In the genomic region with DNA sequence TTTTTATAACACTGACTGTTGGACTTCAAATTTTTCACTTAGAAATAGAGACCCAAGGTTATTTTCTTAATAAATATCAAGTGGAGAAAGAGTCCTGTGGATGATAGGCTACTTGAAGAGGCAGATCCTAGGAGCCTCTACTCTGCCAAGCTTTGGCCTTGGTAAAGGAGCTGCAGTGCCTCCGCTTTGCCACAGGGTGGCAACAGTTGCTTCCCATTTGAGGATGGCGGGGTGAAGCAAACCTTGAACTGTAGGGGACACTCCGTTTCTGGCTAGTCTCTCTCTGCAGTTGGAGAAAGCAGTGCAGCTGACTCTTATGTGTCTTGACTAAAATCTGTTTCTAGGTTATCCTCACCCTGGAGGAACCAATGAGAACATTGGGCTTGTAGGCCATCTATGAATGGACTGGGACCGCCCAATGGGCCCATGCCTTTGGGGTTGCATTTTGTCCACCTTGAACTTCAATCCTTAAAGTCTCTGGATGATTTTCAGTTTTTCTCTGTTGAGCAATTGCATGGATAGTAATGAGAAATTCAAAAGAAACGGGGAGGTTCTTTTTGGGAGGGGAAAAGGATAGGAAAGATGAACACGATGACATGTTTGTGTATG, we compare ENCODE assay signal across 8 cellular contexts. TPM values are rescaled to one million over a fixed set of nuclear protein-coding genes. Genes with fewer than 3 reads are reported as not detected.
DNase-seq lines count a peak whose midpoint lies in the region; ATAC-seq and TF ChIP-seq lines count a peak whose summit lies in the region.

No MANE protein-coding gene starts in this region.

- DNase-seq in Calu3 (peak; percentile 11), HL-60 (ENCODE audit: low read depth in 1 of 2, low spot score in 1 of 2) (peak; percentile 41 to 60), SK-N-DZ (ENCODE audit: low spot score) (peak; percentile 53), amniotic epithelial cell (ENCODE audit: low read depth) (peak; percentile 55), hippocampal formation (lab: John Stamatoyannopoulos, UW) (peak; percentile 36 to 43)
- DNase-seq in stimulated activated CD4-positive, alpha-beta T cell treated with anti-CD3 and anti-CD28 coated beads, Interleukin-12 subunit alpha, Interleukin-12 subunit beta, amount 100 ng/mL, for 4 hours, result peak; percentile 25

- no peaks in the 10 kb centered on the region for H3K9me3 Mint-ChIP-seq in Calu3 (ENCODE audit: low read depth, unreplicated experiment)

- intact Hi-C loops in Calu3 (cut with micrococcal nuclease; ENCODE audit: unreplicated experiment), result no loop called here

- no peak overlapping the region for H3K27ac Mint-ChIP-seq in Calu3 (ENCODE audit: unreplicated experiment)

- TF ChIP-seq CTCF in Calu3 (IDR thresholded peaks at IDR 0.05; ENCODE audit: unreplicated experiment) (peak; percentile 45), HL-60 (IDR thresholded peaks at IDR 0.05; ENCODE audit: insufficient read depth, low read length) (peak; percentile 98)

- H3K4me3 Mint-ChIP-seq in Calu3 (ENCODE audit: low read depth, unreplicated experiment), result no peak overlapping the region

- no peaks in the 10 kb centered on the region for H3K27me3 Mint-ChIP-seq in Calu3 (ENCODE audit: unreplicated experiment)

- CTCF ChIA-PET in Calu3 (lab: Charles Lee), result no interaction called here

- ATAC-seq in GM19324 (IDR thresholded peaks at IDR 0.05; ENCODE audit: low FRiP score, unreplicated experiment), result peak; percentile 72
- no peak for ATAC-seq in HG03108 (IDR thresholded peaks at IDR 0.05; ENCODE audit: unreplicated experiment)

- no peak overlapping the region for H3K27ac ChIP-seq in HL-60 (replicated peaks)

- peaks cover 12% of the 10 kb centered on the region for H3K4me1 Mint-ChIP-seq in Calu3 (ENCODE audit: low read depth, unreplicated experiment)

- no peak overlapping the region for H3K4me3 ChIP-seq in HL-60 (replicated peaks; ENCODE audit: insufficient read depth, low read length)

- H3K27me3 ChIP-seq in HL-60 (ENCODE audit: insufficient read depth, poor library complexity, severe bottlenecking), result no peaks in the 10 kb centered on the region

- H3K36me3 Mint-ChIP-seq in Calu3 (ENCODE audit: insufficient read depth, unreplicated experiment), result peaks cover 6% of the 10 kb centered on the region

- no TSS peak for BruUV-seq in Calu3 (replicated peaks; lab: Mats Ljungman, UMichigan)

RNA-seq across cellular contexts. Expression of a gene that starts 9.8 kb away (rescaled TPM):
- 1.9 TPM in 1 of 2 replicates, not detected in the other for total RNA-seq in Calu3 (2022)
- polyA plus RNA-seq in SK-N-DZ (2014; cell fraction: cytosol; rRNA removed), result 1.5 and 5.0 TPM in 2 replicates
- 0.82 and 6.6 TPM in 2 replicates for polyA plus RNA-seq in SK-N-DZ (2014; cell fraction: nucleus; rRNA removed)

RNA-seq across cellular contexts. Expression of a gene that starts 36.0 kb away (rescaled TPM):
- total RNA-seq in Calu3 (2022), result 28.7 and 32.8 TPM in 2 replicates
- polyA plus RNA-seq in SK-N-DZ (2014; cell fraction: cytosol; rRNA removed), result 41.5 and 44.0 TPM in 2 replicates
- polyA plus RNA-seq in SK-N-DZ (2014; cell fraction: nucleus; rRNA removed), result 26.3 and 30.4 TPM in 2 replicates

RNA-seq across cellular contexts. Expression of a gene that starts 58.1 kb away (rescaled TPM):
- total RNA-seq in Calu3 (2022), result 0.45 and 0.51 TPM in 2 replicates
- polyA plus RNA-seq in SK-N-DZ (2014; cell fraction: cytosol; rRNA removed), result 0.15 and 0.21 TPM in 2 replicates
- polyA plus RNA-seq in SK-N-DZ (2014; cell fraction: nucleus; rRNA removed), result 1.1 and 1.4 TPM in 2 replicates
